Comparison of ENCODE assay signal across 1 cellular context in the genomic region with DNA sequence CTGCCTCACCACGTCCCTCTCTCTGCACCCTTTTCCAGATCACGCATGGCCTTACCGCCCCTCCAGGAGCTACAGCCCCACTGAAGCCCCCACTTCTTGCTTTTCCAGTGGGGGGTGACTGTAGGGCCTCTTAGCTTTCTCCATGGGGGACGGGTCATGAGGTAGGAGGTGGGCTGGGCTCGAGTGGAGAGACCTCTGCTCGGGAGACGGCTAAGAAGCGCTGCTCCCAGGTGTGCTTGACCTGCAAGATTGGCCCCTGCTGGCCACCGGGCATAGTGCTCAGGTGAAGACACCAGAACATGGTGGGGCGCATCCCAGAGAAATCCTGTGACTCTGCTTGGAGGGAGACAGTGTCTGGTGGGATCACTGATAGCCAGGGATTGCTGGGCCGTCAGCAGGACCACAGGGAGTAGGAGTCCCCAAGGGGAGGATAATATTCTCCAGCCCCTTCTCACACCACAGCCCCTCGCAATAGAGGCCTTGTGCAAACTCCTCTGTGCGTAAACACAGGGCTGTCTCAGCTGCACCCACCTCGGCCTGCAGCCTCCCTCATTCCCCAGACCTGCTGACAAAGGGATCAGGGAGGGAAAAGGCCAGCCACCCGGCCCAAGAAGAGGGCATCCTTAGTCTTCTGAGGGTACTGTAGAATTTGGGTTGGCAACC.
A peak's percentile ranks its signal among the peaks of the same experiment; 100 is the strongest.
TF ChIP-seq lines count a peak whose summit lies in the region.

No MANE protein-coding gene starts in this region.

TF ChIP-seq in HepG2, 621 proteins besides CTCF, POLR2A, EP300 and RAD21:
- TF ChIP-seq KAT8 (CRISPR knock-in tag; IDR thresholded peaks at IDR 0.05) (no peak), KLF13 (CRISPR knock-in tag; IDR thresholded peaks at IDR 0.05) (peak; percentile 50; the same call in 1 of the 2 replicates), FOXA1 (IDR thresholded peaks at IDR 0.05) (no peak), FOXA1 (CRISPR knock-in tag; IDR thresholded peaks at IDR 0.05) (0 out of 2 replicates have a peak, but pooled peaks have one; percentile 29), SALL1 (CRISPR knock-in tag; IDR thresholded peaks at IDR 0.05) (peak; percentile 5; the same call in 1 of the 2 replicates), ZNF274 (CRISPR knock-in tag; IDR thresholded peaks at IDR 0.05) (0 out of 2 replicates have a peak, but pooled peaks have one; percentile 25)
- TF ChIP-seq, protein P1, sequence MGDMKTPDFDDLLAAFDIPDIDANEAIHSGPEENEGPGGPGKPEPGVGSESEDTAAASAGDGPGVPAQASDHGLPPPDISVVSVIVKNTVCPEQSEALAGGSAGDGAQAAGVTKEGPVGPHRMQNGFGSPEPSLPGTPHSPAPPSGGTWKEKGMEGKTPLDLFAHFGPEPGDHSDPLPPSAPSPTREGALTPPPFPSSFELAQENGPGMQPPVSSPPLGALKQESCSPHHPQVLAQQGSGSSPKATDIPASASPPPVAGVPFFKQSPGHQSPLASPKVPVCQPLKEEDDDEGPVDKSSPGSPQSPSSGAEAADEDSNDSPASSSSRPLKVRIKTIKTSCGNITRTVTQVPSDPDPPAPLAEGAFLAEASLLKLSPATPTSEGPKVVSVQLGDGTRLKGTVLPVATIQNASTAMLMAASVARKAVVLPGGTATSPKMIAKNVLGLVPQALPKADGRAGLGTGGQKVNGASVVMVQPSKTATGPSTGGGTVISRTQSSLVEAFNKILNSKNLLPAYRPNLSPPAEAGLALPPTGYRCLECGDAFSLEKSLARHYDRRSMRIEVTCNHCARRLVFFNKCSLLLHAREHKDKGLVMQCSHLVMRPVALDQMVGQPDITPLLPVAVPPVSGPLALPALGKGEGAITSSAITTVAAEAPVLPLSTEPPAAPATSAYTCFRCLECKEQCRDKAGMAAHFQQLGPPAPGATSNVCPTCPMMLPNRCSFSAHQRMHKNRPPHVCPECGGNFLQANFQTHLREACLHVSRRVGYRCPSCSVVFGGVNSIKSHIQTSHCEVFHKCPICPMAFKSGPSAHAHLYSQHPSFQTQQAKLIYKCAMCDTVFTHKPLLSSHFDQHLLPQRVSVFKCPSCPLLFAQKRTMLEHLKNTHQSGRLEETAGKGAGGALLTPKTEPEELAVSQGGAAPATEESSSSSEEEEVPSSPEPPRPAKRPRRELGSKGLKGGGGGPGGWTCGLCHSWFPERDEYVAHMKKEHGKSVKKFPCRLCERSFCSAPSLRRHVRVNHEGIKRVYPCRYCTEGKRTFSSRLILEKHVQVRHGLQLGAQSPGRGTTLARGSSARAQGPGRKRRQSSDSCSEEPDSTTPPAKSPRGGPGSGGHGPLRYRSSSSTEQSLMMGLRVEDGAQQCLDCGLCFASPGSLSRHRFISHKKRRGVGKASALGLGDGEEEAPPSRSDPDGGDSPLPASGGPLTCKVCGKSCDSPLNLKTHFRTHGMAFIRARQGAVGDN (CRISPR knock-in tag; IDR thresholded peaks at IDR 0.05), result 0 out of 2 replicates have a peak, but pooled peaks have one; percentile 8
- TF ChIP-seq, protein P2, sequence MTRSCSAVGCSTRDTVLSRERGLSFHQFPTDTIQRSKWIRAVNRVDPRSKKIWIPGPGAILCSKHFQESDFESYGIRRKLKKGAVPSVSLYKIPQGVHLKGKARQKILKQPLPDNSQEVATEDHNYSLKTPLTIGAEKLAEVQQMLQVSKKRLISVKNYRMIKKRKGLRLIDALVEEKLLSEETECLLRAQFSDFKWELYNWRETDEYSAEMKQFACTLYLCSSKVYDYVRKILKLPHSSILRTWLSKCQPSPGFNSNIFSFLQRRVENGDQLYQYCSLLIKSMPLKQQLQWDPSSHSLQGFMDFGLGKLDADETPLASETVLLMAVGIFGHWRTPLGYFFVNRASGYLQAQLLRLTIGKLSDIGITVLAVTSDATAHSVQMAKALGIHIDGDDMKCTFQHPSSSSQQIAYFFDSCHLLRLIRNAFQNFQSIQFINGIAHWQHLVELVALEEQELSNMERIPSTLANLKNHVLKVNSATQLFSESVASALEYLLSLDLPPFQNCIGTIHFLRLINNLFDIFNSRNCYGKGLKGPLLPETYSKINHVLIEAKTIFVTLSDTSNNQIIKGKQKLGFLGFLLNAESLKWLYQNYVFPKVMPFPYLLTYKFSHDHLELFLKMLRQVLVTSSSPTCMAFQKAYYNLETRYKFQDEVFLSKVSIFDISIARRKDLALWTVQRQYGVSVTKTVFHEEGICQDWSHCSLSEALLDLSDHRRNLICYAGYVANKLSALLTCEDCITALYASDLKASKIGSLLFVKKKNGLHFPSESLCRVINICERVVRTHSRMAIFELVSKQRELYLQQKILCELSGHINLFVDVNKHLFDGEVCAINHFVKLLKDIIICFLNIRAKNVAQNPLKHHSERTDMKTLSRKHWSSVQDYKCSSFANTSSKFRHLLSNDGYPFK (CRISPR knock-in tag; IDR thresholded peaks at IDR 0.05; ENCODE audit: borderline replicate concordance), result 0 out of 2 replicates have a peak, but pooled peaks have one; percentile 10
- TF ChIP-seq, protein P3, sequence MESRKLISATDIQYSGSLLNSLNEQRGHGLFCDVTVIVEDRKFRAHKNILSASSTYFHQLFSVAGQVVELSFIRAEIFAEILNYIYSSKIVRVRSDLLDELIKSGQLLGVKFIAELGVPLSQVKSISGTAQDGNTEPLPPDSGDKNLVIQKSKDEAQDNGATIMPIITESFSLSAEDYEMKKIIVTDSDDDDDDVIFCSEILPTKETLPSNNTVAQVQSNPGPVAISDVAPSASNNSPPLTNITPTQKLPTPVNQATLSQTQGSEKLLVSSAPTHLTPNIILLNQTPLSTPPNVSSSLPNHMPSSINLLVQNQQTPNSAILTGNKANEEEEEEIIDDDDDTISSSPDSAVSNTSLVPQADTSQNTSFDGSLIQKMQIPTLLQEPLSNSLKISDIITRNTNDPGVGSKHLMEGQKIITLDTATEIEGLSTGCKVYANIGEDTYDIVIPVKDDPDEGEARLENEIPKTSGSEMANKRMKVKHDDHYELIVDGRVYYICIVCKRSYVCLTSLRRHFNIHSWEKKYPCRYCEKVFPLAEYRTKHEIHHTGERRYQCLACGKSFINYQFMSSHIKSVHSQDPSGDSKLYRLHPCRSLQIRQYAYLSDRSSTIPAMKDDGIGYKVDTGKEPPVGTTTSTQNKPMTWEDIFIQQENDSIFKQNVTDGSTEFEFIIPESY (CRISPR knock-in tag; IDR thresholded peaks at IDR 0.05), result peak; percentile 8; the same call in 1 of the 2 replicates
- TF ChIP-seq, protein P4, sequence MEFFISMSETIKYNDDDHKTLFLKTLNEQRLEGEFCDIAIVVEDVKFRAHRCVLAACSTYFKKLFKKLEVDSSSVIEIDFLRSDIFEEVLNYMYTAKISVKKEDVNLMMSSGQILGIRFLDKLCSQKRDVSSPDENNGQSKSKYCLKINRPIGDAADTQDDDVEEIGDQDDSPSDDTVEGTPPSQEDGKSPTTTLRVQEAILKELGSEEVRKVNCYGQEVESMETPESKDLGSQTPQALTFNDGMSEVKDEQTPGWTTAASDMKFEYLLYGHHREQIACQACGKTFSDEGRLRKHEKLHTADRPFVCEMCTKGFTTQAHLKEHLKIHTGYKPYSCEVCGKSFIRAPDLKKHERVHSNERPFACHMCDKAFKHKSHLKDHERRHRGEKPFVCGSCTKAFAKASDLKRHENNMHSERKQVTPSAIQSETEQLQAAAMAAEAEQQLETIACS (CRISPR knock-in tag; IDR thresholded peaks at IDR 0.05), result no peak
